Comparison of ENCODE assay signal across 14 cellular contexts in the genomic region with DNA sequence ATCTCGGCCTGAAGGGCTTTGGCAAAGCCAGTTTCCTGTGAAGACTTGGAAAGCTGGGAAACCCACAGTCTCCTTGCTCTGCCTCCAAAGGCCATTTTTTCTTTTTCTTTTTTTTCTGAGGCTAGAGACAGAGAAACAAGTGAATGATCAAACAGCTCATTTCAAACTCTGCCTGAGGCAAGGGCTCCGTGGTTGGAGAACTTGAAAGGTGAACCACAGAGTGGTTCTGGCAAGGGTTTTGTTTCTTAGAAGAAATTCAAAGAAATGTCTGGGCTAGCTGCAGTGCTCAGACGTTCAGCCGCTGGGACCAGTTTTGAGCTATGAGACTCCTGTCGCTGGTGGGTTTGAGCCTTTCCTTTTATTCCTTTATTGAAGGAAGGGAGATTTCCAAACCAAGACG.
DNase-seq lines count a peak whose midpoint lies in the region; TF ChIP-seq lines count a peak whose summit lies in the region.
"Had no signal": no experiment of that assay in that cellular context is flagged by ENCODE, and none has a peak within 500 bp of the region (broad histone marks: within the 10 kb centered on the region; RNA-seq: fewer than 3 reads in every experiment).

No MANE protein-coding gene starts in this region.

- H3K27ac Mint-ChIP-seq in neural progenitor cell, result peak overlapping the region; percentile 81
- H3K27ac Mint-ChIP-seq: CD4-positive, alpha-beta T cell; immature natural killer cell had no signal

- H3F3A ChIP-seq in neural progenitor cell (ENCODE audit: low read depth), result no peaks in the 10 kb centered on the region

- DNase-seq in EH (ENCODE audit: low read depth), result peak; percentile 45
- DNase-seq in NT2/D1 (ENCODE audit: low read depth, low spot score), result no peak
- DNase-seq in dedifferentiated amniotic fluid mesenchymal stem cell (ENCODE audit: extremely low spot score), result peak; percentile 36
- no peak for DNase-seq in neural progenitor cell (ENCODE audit: low spot score)
- DNase-seq in stimulated activated CD4-positive, alpha-beta T cell treated with anti-CD3 and anti-CD28 coated beads, Interleukin-4, amount 100 ng/mL, for 1 hour, result no peak
- no peak for DNase-seq in COLO668 (lab: John Stamatoyannopoulos, UW; ENCODE audit: unreplicated experiment)
- no peak for DNase-seq in NCI-H2171 treated with DMSO at 0.1 percent for 48 hours (lab: John Stamatoyannopoulos, UW)
- DNase-seq: activated naive CD4-positive, alpha-beta T cell treated with Interleukin-2 at 50 U/mL for 16 hours; CD4-positive, alpha-beta T cell; GDM1; immature natural killer cell; NCI-H1417 treated with DMSO at 0.1 percent for 48 hours; NCI-H345 had no signal

- no peak overlapping the region for H3K4me3 ChIP-seq in NT2/D1 (ENCODE audit: insufficient read length, low read depth)
- no peak overlapping the region for H3K4me3 ChIP-seq in neural progenitor cell

- no peak overlapping the region for H3K4me3 Mint-ChIP-seq in neural progenitor cell
- H3K4me3 Mint-ChIP-seq: CD4-positive, alpha-beta T cell; immature natural killer cell had no signal

- H3K27me3 ChIP-seq in NT2/D1 (ENCODE audit: insufficient read depth, insufficient read length) (no peaks in the 10 kb centered on the region), neural progenitor cell (no peaks in the 10 kb centered on the region)

- peak overlapping the region; percentile 53 for H2AFZ ChIP-seq in neural progenitor cell (replicated peaks)
- H2AFZ ChIP-seq: parathyroid adenoma had no signal

- H3K4me2 ChIP-seq in neural progenitor cell, result peak overlapping the region; percentile 15

- H3K36me3 Mint-ChIP-seq in neural progenitor cell, result peaks cover 4% of the 10 kb centered on the region
- H3K36me3 Mint-ChIP-seq: immature natural killer cell had no signal

- H3K9me3 ChIP-seq in NT2/D1 (ENCODE audit: insufficient read depth, low read length) (no peaks in the 10 kb centered on the region; the same call in 1 of the 2 replicates), neural progenitor cell (ENCODE audit: low read depth) (no peaks in the 10 kb centered on the region)

- H4K20me1 ChIP-seq in neural progenitor cell (ENCODE audit: low read depth), result no peaks in the 10 kb centered on the region

- no peaks in the 10 kb centered on the region for H3K9me3 Mint-ChIP-seq in neural progenitor cell
- H3K9me3 Mint-ChIP-seq: CD4-positive, alpha-beta T cell; immature natural killer cell had no signal

- H3K36me3 ChIP-seq in NT2/D1 (ENCODE audit: insufficient read depth, insufficient read length, low read length), result no peaks in the 10 kb centered on the region
- no peaks in the 10 kb centered on the region for H3K36me3 ChIP-seq in neural progenitor cell

- H3K9ac ChIP-seq in NT2/D1 (ENCODE audit: insufficient read length, low read depth) (peak overlapping the region; percentile 32), neural progenitor cell (peak overlapping the region; percentile 10)
- H3K9ac ChIP-seq: parathyroid adenoma had no signal

- peaks cover 4% of the 10 kb centered on the region for H3K27me3 Mint-ChIP-seq in neural progenitor cell (ENCODE audit: insufficient read depth, low read depth)

- peaks cover 5% of the 10 kb centered on the region for H3K4me1 Mint-ChIP-seq in neural progenitor cell
- H3K4me1 Mint-ChIP-seq: immature natural killer cell had no signal

- H3K27ac ChIP-seq in neural progenitor cell, result no peak overlapping the region
- H3K27ac ChIP-seq: parathyroid adenoma had no signal

- no peaks in the 10 kb centered on the region for H3K79me2 ChIP-seq in neural progenitor cell (ENCODE audit: low read depth)
- H3K79me2 ChIP-seq: parathyroid adenoma had no signal

- no peak for TF ChIP-seq CTCF in neural progenitor cell (IDR thresholded peaks at IDR 0.05)

- peaks cover 6% of the 10 kb centered on the region for H3K4me1 ChIP-seq in NT2/D1 (ENCODE audit: insufficient read depth, insufficient read length)
- H3K4me1 ChIP-seq in neural progenitor cell, result peaks cover 7% of the 10 kb centered on the region

Comparison
In these comparisons a context has a peak if more than half of its experiments do, and no peak if none do; other contexts are left out.
1. DNase-seq: peak in EH (single experiment) and dedifferentiated amniotic fluid mesenchymal stem cell (single experiment); none in NT2/D1 (single experiment), neural progenitor cell (single experiment), stimulated activated CD4-positive, alpha-beta T cell treated with anti-CD3 and anti-CD28 coated beads, Interleukin-4, amount 100 ng/mL, for 1 hour (single experiment), COLO668 (single experiment) and NCI-H2171 treated with DMSO at 0.1 percent for 48 hours (single experiment).